Comparison of ENCODE assay signal across 2 cellular contexts in the genomic region with DNA sequence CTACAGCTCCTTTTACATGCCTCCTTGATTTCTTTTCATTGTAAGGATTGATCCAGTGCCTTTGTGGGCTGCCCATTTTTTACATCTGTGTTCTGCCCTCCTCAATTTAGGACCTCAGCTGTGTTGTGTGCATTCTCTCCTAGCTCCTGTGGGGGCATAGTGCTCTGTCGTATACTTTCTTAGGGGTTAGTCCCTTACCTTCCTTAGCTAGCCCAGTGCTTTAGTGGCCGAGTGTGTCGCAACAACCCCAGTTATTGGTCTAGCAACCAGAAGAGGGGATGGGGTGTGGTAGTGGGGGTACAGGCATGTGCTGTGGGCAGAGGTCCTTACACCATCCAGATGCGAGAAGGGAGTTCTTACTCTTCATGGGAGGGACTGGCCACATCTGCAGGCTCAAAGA.
TF ChIP-seq lines count a peak whose summit lies in the region.

No MANE protein-coding gene starts in this region.

TF ChIP-seq in HEK293T, 16 proteins besides CTCF, POLR2A, EP300 and RAD21:
- TF ChIP-seq TARDBP (IDR thresholded peaks at IDR 0.05) (no peak), ARNT (IDR thresholded peaks at IDR 0.05) (no peak), L3MBTL2 (conservative IDR thresholded peaks at IDR 0.05) (no peak), BHLHE40 (IDR thresholded peaks at IDR 0.05; ENCODE audit: borderline replicate concordance) (no peak), LEF1 (IDR thresholded peaks at IDR 0.05; ENCODE audit: borderline replicate concordance) (no peak), FOXM1 (IDR thresholded peaks at IDR 0.05; ENCODE audit: borderline replicate concordance) (no peak), FOXK2 (IDR thresholded peaks at IDR 0.05) (no peak), HDGF (IDR thresholded peaks at IDR 0.05; ENCODE audit: borderline replicate concordance) (no peak), CTBP1 (IDR thresholded peaks at IDR 0.05; ENCODE audit: borderline replicate concordance) (no peak), SUZ12 (IDR thresholded peaks at IDR 0.05) (no peak), SP1 (IDR thresholded peaks at IDR 0.05) (no peak), ZNF384 (IDR thresholded peaks at IDR 0.05) (no peak), ELF4 (IDR thresholded peaks at IDR 0.05) (no peak)
TF ChIP-seq in HEK293T: peak in this region for 0.

TF ChIP-seq in H1, 55 proteins besides CTCF, POLR2A, EP300 and RAD21:
- TF ChIP-seq SP1 (IDR thresholded peaks at IDR 0.05; ENCODE audit: low read depth, low read length): no peak
- peak; percentile 88 for TF ChIP-seq CEBPB (IDR thresholded peaks at IDR 0.05; ENCODE audit: low read depth, low read length)
- TF ChIP-seq, protein P1, sequence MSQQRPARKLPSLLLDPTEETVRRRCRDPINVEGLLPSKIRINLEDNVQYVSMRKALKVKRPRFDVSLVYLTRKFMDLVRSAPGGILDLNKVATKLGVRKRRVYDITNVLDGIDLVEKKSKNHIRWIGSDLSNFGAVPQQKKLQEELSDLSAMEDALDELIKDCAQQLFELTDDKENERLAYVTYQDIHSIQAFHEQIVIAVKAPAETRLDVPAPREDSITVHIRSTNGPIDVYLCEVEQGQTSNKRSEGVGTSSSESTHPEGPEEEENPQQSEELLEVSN (IDR thresholded peaks at IDR 0.05): no peak
- TF ChIP-seq KDM4A (IDR thresholded peaks at IDR 0.05; ENCODE audit: low read depth, low read length, severe bottlenecking): no peak
